In genomic region chr15:88075102-88075501, GRCh38 we compare ENCODE assay signal across 8 cellular contexts.
"Had no signal": no experiment of that assay in that cellular context is flagged by ENCODE, and none has a peak within 500 bp of the region (broad histone marks: within the 10 kb centered on the region; RNA-seq: fewer than 3 reads in every experiment).

No MANE protein-coding gene starts in this region.

- H3K4me3 ChIP-seq: GM23248 had no signal

- H3K4me2 ChIP-seq: KMS-11 had no signal

- FAIRE-seq: HTR-8/SVneo had no signal

- H2AFZ ChIP-seq: GM23248 had no signal

- H3K4me3 Mint-ChIP-seq: IgD-negative memory B cell had no signal

- H3K4me1 Mint-ChIP-seq: IgD-negative memory B cell had no signal

- H3K9ac ChIP-seq: GM23248, KMS-11 had no signal

- DNase-seq: GM23248, H7, HCEC 1CT, Karpas-422, KBM-7 had no signal

- H3K36me3 Mint-ChIP-seq: IgD-negative memory B cell had no signal

- H3K27ac ChIP-seq: GM23248, KMS-11 had no signal

- H3K27ac Mint-ChIP-seq: IgD-negative memory B cell had no signal
